In the genomic region with DNA sequence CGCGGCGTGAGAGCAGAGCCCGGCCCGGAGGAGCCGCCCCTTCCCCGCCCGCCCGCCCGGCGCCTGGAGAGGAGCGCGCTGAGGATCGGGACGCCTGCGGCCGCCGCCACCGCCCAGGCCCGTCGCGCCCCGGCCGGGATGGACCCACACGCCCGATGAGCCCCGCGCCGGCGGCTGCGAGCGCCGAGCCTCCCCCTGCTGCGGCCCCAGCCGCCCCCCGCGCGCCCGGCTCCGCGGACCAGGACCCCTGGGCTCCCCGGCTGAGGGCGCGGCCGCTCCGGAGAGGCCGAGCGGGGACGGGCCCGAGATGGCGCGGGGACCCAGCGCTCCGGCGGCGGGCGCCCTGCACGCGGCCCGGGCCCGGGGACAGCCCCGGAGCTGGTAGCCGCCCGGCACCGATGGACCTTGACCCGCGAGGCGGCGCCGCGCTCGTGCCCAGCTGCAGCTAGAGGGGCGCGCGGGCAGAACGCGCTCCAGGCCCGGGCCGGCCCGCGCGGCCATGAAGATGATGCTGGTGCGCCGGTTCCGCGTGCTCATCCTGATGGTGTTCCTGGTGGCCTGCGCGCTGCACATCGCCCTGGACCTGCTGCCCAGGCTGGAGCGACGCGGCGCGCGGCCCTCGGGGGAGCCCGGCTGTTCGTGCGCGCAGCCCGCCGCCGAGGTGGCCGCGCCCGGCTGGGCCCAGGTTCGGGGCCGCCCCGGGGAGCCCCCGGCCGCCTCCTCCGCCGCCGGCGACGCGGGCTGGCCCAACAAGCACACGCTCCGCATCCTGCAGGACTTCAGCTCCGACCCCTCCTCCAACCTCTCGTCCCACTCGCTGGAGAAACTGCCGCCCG, we compare ENCODE assay signal across 8 cellular contexts. TPM values are rescaled to one million over a fixed set of nuclear protein-coding genes. Genes with fewer than 3 reads are reported as not detected.
DNase-seq lines count a peak whose midpoint lies in the region; ATAC-seq, FAIRE-seq and TF ChIP-seq lines count a peak whose summit lies in the region.

No MANE protein-coding gene starts in this region.

- BruUV-seq in HCT116 (replicated peaks; lab: Mats Ljungman, UMichigan) = no TSS peak

- FAIRE-seq in kidney (lab: Jason Lieb, UNC) = no peak

- CTCF ChIA-PET in HCT116 (lab: Charles Lee) = no interaction called here

- POLR2A ChIA-PET in HCT116 (lab: Charles Lee) = interaction anchor here (0.9 to 1.0 kb wide), 2 partner anchors 9 to 44 kb away, joined by 3 read pairs; no protein-coding TSS in a partner anchor

- H3K4me1 ChIP-seq in HCT116 (ENCODE audit: control insufficient read depth in 1 of 2, insufficient read depth in 2 of 2, low read length in 2 of 2) = peaks cover 10 to 21% of the 10 kb centered on the region in 2 experiments; a peak in 3 of 4 replicates
- H3K4me1 ChIP-seq in ascending aorta = peaks cover 17 to 26% of the 10 kb centered on the region in 2 donors
- H3K4me1 ChIP-seq in kidney (ENCODE audit: control insufficient read depth in 1 of 2, insufficient read depth in 1 of 2, low read depth in 1 of 2, low read length in 2 of 2) = peaks cover 9 to 29% of the 10 kb centered on the region in 2 donors
- H3K4me1 ChIP-seq in spleen = peaks cover 0 to 52% (median 26%) of the 10 kb centered on the region in 6 donors

- WGBS in spleen, 5 donors = 1 to 2% (median 1%) methylated on average over 86 to 124 of the region's 124 CpGs; no CpG with 5 or more reads in 2 of the 5 donors

- TF ChIP-seq CTCF in HCT116 (IDR thresholded peaks at IDR 0.05 in 2 of 3, conservative IDR thresholded peaks at IDR 0.05 in 1 of 3; ENCODE audit: borderline replicate concordance in 1 of 3, insufficient read depth in 1 of 3, low read depth in 2 of 3, low read length in 2 of 3) = no peak
- no peak for TF ChIP-seq CTCF in ascending aorta (IDR thresholded peaks at IDR 0.05)
- TF ChIP-seq CTCF in kidney (IDR thresholded peaks at IDR 0.05; ENCODE audit: borderline replicate concordance, extremely low read depth, insufficient read depth) = no peak
- no peak for TF ChIP-seq CTCF in spleen (IDR thresholded peaks at IDR 0.05 in 8 of 11, conservative IDR thresholded peaks at IDR 0.05 in 3 of 11)

- H3K4me2 ChIP-seq in HCT116 (ENCODE audit: low read length) = peak overlapping the region; percentile 98

- RAD21 ChIA-PET in HCT116 (lab: Charles Lee; ENCODE audit: low non-redundant PET in 1 of 2, low total read pairs in 2 of 2, uncharacterized antibody in 2 of 2, unreplicated experiment in 2 of 2) = no interaction called here

- intact Hi-C loops in HCT116 (cut with micrococcal nuclease) = loop anchor here (2.0 kb wide), 1 partner anchor 44 kb away; no protein-coding TSS in a partner anchor
- intact Hi-C loops in ascending aorta (cut with DNase I) = loop anchor here (1.0 kb wide), 1 partner anchor 36 kb away; no protein-coding TSS in a partner anchor
- intact Hi-C loops in kidney (cut with DNase I) = no loop called here
- intact Hi-C loops in spleen (cut with DNase I; ENCODE audit: low total_unique reads) = no loop called here

- H3K4me3 ChIP-seq in HCT116 (replicated peaks in 1 of 2; ENCODE audit: low read depth in 1 of 2, low read length in 2 of 2) (peak overlapping the region; percentile 64 to 81), ascending aorta (peak overlapping the region; percentile 82 to 83), kidney (ENCODE audit: low read length in 2 of 2) (peak overlapping the region; percentile 80 to 85), spleen (peak overlapping the region; percentile 48 to 81 (median 58))

- H3K79me2 ChIP-seq in HCT116 (ENCODE audit: insufficient read depth, low read length) = peaks cover 23% of the 10 kb centered on the region

- TF ChIP-seq RAD21 in HCT116 (IDR thresholded peaks at IDR 0.05; ENCODE audit: low read depth) = no peak

- no peak for DNase-seq in HCT116 (ENCODE audit: low read depth, low spot score)
- no peak for DNase-seq in ascending aorta (ENCODE audit: low spot score in 2 of 2)
- peak; percentile 77 for DNase-seq in kidney
- no peak for DNase-seq in spleen
- no peak for DNase-seq in activated naive CD4-positive, alpha-beta T cell (lab: John Stamatoyannopoulos, UW)
- DNase-seq in putamen (ENCODE audit: low spot score) = no peak
- no peak for DNase-seq in activated CD4-positive, CD25-positive, alpha-beta regulatory T cell treated with anti-CD3 and anti-CD28 coated beads, Interleukin-2, amount 50 U/mL, for 72 hours

- H3K27me3 ChIP-seq in HCT116 (ENCODE audit: insufficient read depth, low read length) (no peaks in the 10 kb centered on the region), ascending aorta (no peaks in the 10 kb centered on the region), spleen (replicated peaks in 1 of 7) (peaks cover 0 to 75% (median 35%) of the 10 kb centered on the region in 7 donors)

- no peak overlapping the region for H2AFZ ChIP-seq in HCT116 (ENCODE audit: low read depth, low read length, poor library complexity, severe bottlenecking)

- H4K20me1 ChIP-seq in HCT116 (ENCODE audit: insufficient read depth) = no peaks in the 10 kb centered on the region

- H3K36me3 ChIP-seq in HCT116 (ENCODE audit: control insufficient read depth in 1 of 2, insufficient read depth in 2 of 2, low read length in 2 of 2) (peaks cover 0 to 12% of the 10 kb centered on the region in 2 experiments; a peak in 2 of 4 replicates), ascending aorta (peaks cover 26 to 29% of the 10 kb centered on the region in 2 donors), kidney (ENCODE audit: control insufficient read depth in 1 of 2, insufficient read depth in 2 of 2, low read length in 2 of 2) (peaks cover 14 to 29% of the 10 kb centered on the region in 2 donors), spleen (peaks cover 0 to 27% (median 8%) of the 10 kb centered on the region in 6 donors)

- TF ChIP-seq POLR2A in HCT116 (IDR thresholded peaks at IDR 0.05; ENCODE audit: borderline replicate concordance, extremely low read depth, insufficient read depth, insufficient read length) (no peak), spleen (IDR thresholded peaks at IDR 0.05) (no peak)

- H3K9me3 ChIP-seq in HCT116 (ENCODE audit: control insufficient read depth in 1 of 2, insufficient read depth in 1 of 2, low read depth in 1 of 2, low read length in 2 of 2) = no peaks in the 10 kb centered on the region
- no peaks in the 10 kb centered on the region for H3K9me3 ChIP-seq in ascending aorta
- H3K9me3 ChIP-seq in kidney (ENCODE audit: control insufficient read depth in 1 of 2, low read length in 2 of 2) = no peaks in the 10 kb centered on the region
- no peaks in the 10 kb centered on the region for H3K9me3 ChIP-seq in spleen

- H3K9ac ChIP-seq in HCT116 (ENCODE audit: low read length) (peak overlapping the region; percentile 70), kidney (ENCODE audit: low read length in 2 of 2) (peak overlapping the region in 1 of 2 donors; percentile 80)

- H3K27ac ChIP-seq in HCT116 (ENCODE audit: low read depth, low read length) (peak overlapping the region; percentile 66; the same call in 1 of the 2 replicates), ascending aorta (peak overlapping the region; percentile 89 to 92), kidney (ENCODE audit: low read depth in 2 of 2, low read length in 2 of 2) (no peak overlapping the region), spleen (peak overlapping the region in 6 of 8 donors; percentile 51 to 86 (median 74))

- ATAC-seq in HCT116 (peak; percentile 50), HG03432 (IDR thresholded peaks at IDR 0.05; ENCODE audit: unreplicated experiment) (no peak)

- no peaks in the 10 kb centered on the region for H3K9me2 ChIP-seq in HCT116 (ENCODE audit: insufficient read depth)

TF ChIP-seq in HCT116, 20 proteins besides CTCF, POLR2A, EP300 and RAD21:
- peak; percentile 82; the same call in 1 of the 2 replicates for TF ChIP-seq ZFX (IDR thresholded peaks at IDR 0.05)
- no peak for TF ChIP-seq ZNF274 (IDR thresholded peaks at IDR 0.05; ENCODE audit: low read depth, low read length)
- no peak for TF ChIP-seq CBX3 (IDR thresholded peaks at IDR 0.05; ENCODE audit: low read depth)
- TF ChIP-seq JUND (IDR thresholded peaks at IDR 0.05) = no peak

RNA-seq across cellular contexts. Expression of a gene that starts 0.5 kb away (rescaled TPM):
- total RNA-seq in HCT116 (2021; ENCODE audit: unreplicated experiment) (27.1 TPM), ascending aorta (90.8 TPM), kidney (84.9 TPM), spleen (10 to 100 TPM in 5 of 7 donors, 1 to 10 TPM in 2; 8.8 to 27.3 (median 14.9) TPM)
- polyA plus RNA-seq in HCT116 (2012) = 13.9 and 14.2 TPM in 2 replicates
- polyA plus RNA-seq in kidney (ENCODE audit: insufficient read depth, low read depth, low replicate concordance) (114 TPM), spleen (10 to 100 TPM in 2 of 3 donors, 1 to 10 TPM in 1; 6.9 to 15.8 (median 10.5) TPM)

Comparison
In these comparisons a context has a peak if more than half of its experiments do, and no peak if none do; other contexts are left out.
1. H3K27ac ChIP-seq: peak in HCT116 (single experiment), ascending aorta (2 of 2) and spleen (6 of 8); none in kidney (0 of 2).
2. intact Hi-C loops: an anchor here in HCT116 (2.0 kb wide) and ascending aorta (1.0 kb wide); none called in kidney and spleen.
3. Peak in every context shown above with its lines, with median percentiles within 50 percentile points of each other: H3K4me3 ChIP-seq.